1 cellular context compared by ENCODE assay signal in genomic region chr10:92156874-92157273, GRCh38.
TF ChIP-seq lines count a peak whose summit lies in the region.

No MANE protein-coding gene starts in this region.

TF ChIP-seq in IMR-90, 13 proteins besides CTCF, POLR2A, EP300 and RAD21 (continued from another document):
- no peak for TF ChIP-seq MXI1 (IDR thresholded peaks at IDR 0.05; ENCODE audit: borderline replicate concordance, low read depth, low read length)
